Comparison of ENCODE assay signal across 19 cellular contexts in genomic region chr6:75488026-75488425, GRCh38. TPM values are rescaled to one million over a fixed set of nuclear protein-coding genes. Genes with fewer than 3 reads are reported as not detected.
DNase-seq lines count a peak whose midpoint lies in the region; TF ChIP-seq lines count a peak whose summit lies in the region.
"Had no signal": no experiment of that assay in that cellular context is flagged by ENCODE, and none has a peak within 500 bp of the region (broad histone marks: within the 10 kb centered on the region; RNA-seq: fewer than 3 reads in every experiment).

No MANE protein-coding gene starts in this region.

- H3K4me3 Mint-ChIP-seq in MCF 10A (ENCODE audit: unreplicated experiment) (no peak overlapping the region), neural progenitor cell (no peak overlapping the region)
- H3K4me3 Mint-ChIP-seq in CD8-positive, alpha-beta memory T cell, result no peak overlapping the region
- H3K4me3 Mint-ChIP-seq: activated CD4-positive, alpha-beta memory T cell treated with anti-CD3 and anti-CD28 coated beads, Interleukin-2, amount 10 ng/mL, durations not matched to agents 7 days and 5 days; immature natural killer cell; T-helper 2 cell treated with Interferon-gamma antibody and Interleukin-4, amounts not matched to agents 5 μg/mL and 100 μg/mL, for 36 hours had no signal

- H3K4me1 Mint-ChIP-seq in MCF 10A (ENCODE audit: insufficient read depth, unreplicated experiment) (peaks cover 5% of the 10 kb centered on the region), neural progenitor cell (peaks cover 29% of the 10 kb centered on the region)
- no peaks in the 10 kb centered on the region for H3K4me1 Mint-ChIP-seq in CD8-positive, alpha-beta memory T cell
- H3K4me1 Mint-ChIP-seq: activated CD4-positive, alpha-beta memory T cell treated with anti-CD3 and anti-CD28 coated beads, Interleukin-2, amount 10 ng/mL, durations not matched to agents 7 days and 5 days; immature natural killer cell had no signal

- H3K9ac ChIP-seq in mammary epithelial cell (ENCODE audit: insufficient read depth, low read length) (no peak overlapping the region), neural progenitor cell (no peak overlapping the region)

- 64% methylated on average over 1 of the region's 1 CpG for WGBS in mammary epithelial cell (ENCODE audit: low coverage, missing lambda C conversion rate)
- WGBS in ovary, 3 donors, result 6 to 30% (median 26%) methylated on average over 1 of the region's 1 CpG

- H3K4me3 ChIP-seq in mammary epithelial cell (replicated peaks in 1 of 3; ENCODE audit: insufficient read depth in 1 of 3, low read depth in 2 of 3, low read length in 3 of 3) (no peak overlapping the region), neural progenitor cell (no peak overlapping the region), ovary (no peak overlapping the region)
- no peak overlapping the region for H3K4me3 ChIP-seq in CD8-positive, alpha-beta memory T cell (ENCODE audit: low read length)
- H3K4me3 ChIP-seq: K562, Peyer's patch, suprapubic skin had no signal

- H4K20me1 ChIP-seq in mammary epithelial cell (ENCODE audit: insufficient read depth, low read length), result no peaks in the 10 kb centered on the region
- H4K20me1 ChIP-seq in neural progenitor cell (ENCODE audit: low read depth), result no peaks in the 10 kb centered on the region

- H3F3A ChIP-seq in neural progenitor cell (ENCODE audit: low read depth), result peaks cover 1% of the 10 kb centered on the region

- H3K4me2 ChIP-seq in mammary epithelial cell (ENCODE audit: insufficient read depth, low read depth, low read length) (no peak overlapping the region), neural progenitor cell (peak overlapping the region; percentile 8)

- H3K9me3 ChIP-seq in mammary epithelial cell (replicated peaks; ENCODE audit: insufficient read depth, low read length) (no peaks in the 10 kb centered on the region), neural progenitor cell (ENCODE audit: low read depth) (no peaks in the 10 kb centered on the region), ovary (no peaks in the 10 kb centered on the region)
- no peaks in the 10 kb centered on the region for H3K9me3 ChIP-seq in CD8-positive, alpha-beta memory T cell (ENCODE audit: low read length)
- H3K9me3 ChIP-seq: Peyer's patch, suprapubic skin had no signal

- intact Hi-C loops in MCF 10A (cut with micrococcal nuclease), result no loop called here
- intact Hi-C loops in mammary epithelial cell (cut with micrococcal nuclease), result no loop called here
- intact Hi-C loops in ovary (cut with DNase I), result no loop called here

- TF ChIP-seq CTCF in MCF 10A (IDR thresholded peaks at IDR 0.05; ENCODE audit: unreplicated experiment), result no peak
- TF ChIP-seq CTCF in mammary epithelial cell (conservative IDR thresholded peaks at IDR 0.05 in 1 of 2, IDR thresholded peaks at IDR 0.05 in 1 of 2; ENCODE audit: extremely low read depth in 1 of 2, insufficient read depth in 1 of 2, low read depth in 1 of 2, low read length in 2 of 2), result no peak
- no peak for TF ChIP-seq CTCF in neural progenitor cell (IDR thresholded peaks at IDR 0.05)
- TF ChIP-seq CTCF in ovary (IDR thresholded peaks at IDR 0.05), result no peak

- in situ Hi-C loops in mammary epithelial cell (cut with MboI; ENCODE audit: low sequenced_read_pairs in 2 of 2), result no loop called here

- H3K36me3 ChIP-seq in mammary epithelial cell (ENCODE audit: insufficient read depth, low read length) (no peaks in the 10 kb centered on the region), neural progenitor cell (no peaks in the 10 kb centered on the region), ovary (no peaks in the 10 kb centered on the region)
- no peaks in the 10 kb centered on the region for H3K36me3 ChIP-seq in CD8-positive, alpha-beta memory T cell (ENCODE audit: insufficient read depth, low read length)
- H3K36me3 ChIP-seq: Peyer's patch, suprapubic skin had no signal

- no peak overlapping the region for H3K27ac ChIP-seq in mammary epithelial cell (ENCODE audit: insufficient read depth, low read depth, low read length)
- H3K27ac ChIP-seq in neural progenitor cell, result no peak overlapping the region
- no peak overlapping the region for H3K27ac ChIP-seq in ovary
- H3K27ac ChIP-seq in CD8-positive, alpha-beta memory T cell (ENCODE audit: low read depth, low read length), result no peak overlapping the region
- H3K27ac ChIP-seq: suprapubic skin had no signal

- no peaks in the 10 kb centered on the region for H3K79me2 ChIP-seq in mammary epithelial cell (ENCODE audit: insufficient read depth, low read length)
- no peaks in the 10 kb centered on the region for H3K79me2 ChIP-seq in neural progenitor cell (ENCODE audit: low read depth)

- dilution Hi-C loops in mammary epithelial cell (cut with HindIII; ENCODE audit: low sequenced_read_pairs), result no loop called here

- DNase-seq in MCF 10A (ENCODE audit: unreplicated experiment) (peak; percentile 13), mammary epithelial cell (no peak), fibroblast of the conjunctiva (ENCODE audit: low read depth) (peak; percentile 22), neural progenitor cell (ENCODE audit: low spot score) (no peak), ovary (no peak), retina (no peak), NCI-H1694 treated with DMSO at 0.1 percent for 48 hours (lab: John Stamatoyannopoulos, UW) (no peak)
- no peak for DNase-seq in CD8-positive, alpha-beta memory T cell
- DNase-seq: activated CD4-positive, alpha-beta memory T cell treated with anti-CD3 and anti-CD28 coated beads, Interleukin-2, amount 10 ng/mL, durations not matched to agents 7 days and 5 days; activated effector memory CD4-positive, alpha-beta T cell treated with anti-CD3 and anti-CD28 coated beads, Interleukin-2, amount 50 U/mL, for 16 hours; central memory CD4-positive, alpha-beta T cell; erythroblast; immature natural killer cell; NCI-H187; NCI-H524 treated with DMSO at 0.1 percent for 48 hours; Peyer's patch had no signal

- TF ChIP-seq POLR2A in ovary (IDR thresholded peaks at IDR 0.05), result no peak

- H3K36me3 Mint-ChIP-seq in MCF 10A (ENCODE audit: insufficient read depth, unreplicated experiment), result no peaks in the 10 kb centered on the region
- H3K36me3 Mint-ChIP-seq in neural progenitor cell, result no peaks in the 10 kb centered on the region
- no peaks in the 10 kb centered on the region for H3K36me3 Mint-ChIP-seq in CD8-positive, alpha-beta memory T cell
- H3K36me3 Mint-ChIP-seq: immature natural killer cell had no signal

- H3K27me3 ChIP-seq in mammary epithelial cell (ENCODE audit: insufficient read depth, low read length) (peaks cover 2% of the 10 kb centered on the region), neural progenitor cell (no peaks in the 10 kb centered on the region), ovary (no peaks in the 10 kb centered on the region)
- H3K27me3 ChIP-seq in CD8-positive, alpha-beta memory T cell (ENCODE audit: insufficient read depth, low read length, poor library complexity, severe bottlenecking), result no peaks in the 10 kb centered on the region
- H3K27me3 ChIP-seq: Peyer's patch, suprapubic skin had no signal

- TF ChIP-seq EP300 in ovary (IDR thresholded peaks at IDR 0.05), result no peak

- CTCF ChIA-PET in MCF 10A (lab: Yijun Ruan, JAX), result interaction anchor here (0.6 to 0.7 kb wide), 3 partner anchors 10 to 16 kb away, joined by 3 to 4 read pairs (median 3); no protein-coding TSS in a partner anchor
- CTCF ChIA-PET in mammary epithelial cell (lab: Charles Lee; ENCODE audit: low non-redundant PET), result no interaction called here
- CTCF ChIA-PET in CD8-positive, alpha-beta memory T cell (lab: Charles Lee), result no interaction called here

- BruUV-seq in MCF 10A (replicated peaks; lab: Mats Ljungman, UMichigan) (no TSS peak), mammary epithelial cell (replicated peaks; lab: Mats Ljungman, UMichigan) (no TSS peak)

- no peaks in the 10 kb centered on the region for H3K4me1 ChIP-seq in mammary epithelial cell (ENCODE audit: insufficient read depth, low read length)
- peaks cover 24% of the 10 kb centered on the region for H3K4me1 ChIP-seq in neural progenitor cell
- H3K4me1 ChIP-seq in ovary (ENCODE audit: insufficient read depth), result no peaks in the 10 kb centered on the region
- no peaks in the 10 kb centered on the region for H3K4me1 ChIP-seq in CD8-positive, alpha-beta memory T cell (ENCODE audit: insufficient read depth, low read length)
- H3K4me1 ChIP-seq: Peyer's patch had no signal

- H2AFZ ChIP-seq in mammary epithelial cell (ENCODE audit: low read depth, low read length) (no peak overlapping the region), neural progenitor cell (replicated peaks) (no peak overlapping the region)

- no peaks in the 10 kb centered on the region for H3K27me3 Mint-ChIP-seq in MCF 10A (ENCODE audit: insufficient read depth, unreplicated experiment)
- H3K27me3 Mint-ChIP-seq in neural progenitor cell (ENCODE audit: insufficient read depth, low read depth), result no peaks in the 10 kb centered on the region
- H3K27me3 Mint-ChIP-seq in CD8-positive, alpha-beta memory T cell, result peaks cover 4 to 41% of the 10 kb centered on the region in 2 donors

- POLR2A ChIA-PET in MCF 10A (lab: Yijun Ruan, JAX), result interaction anchor here (0.6 to 2.2 kb wide), 5 partner anchors 28 to 245 kb away, joined by 4 to 5 read pairs (median 4); partner anchors contain the start of genes COX7A2 and TMEM30A
- POLR2A ChIA-PET in CD8-positive, alpha-beta memory T cell (lab: Charles Lee), result no interaction called here

- H3K9me3 Mint-ChIP-seq in MCF 10A (ENCODE audit: unreplicated experiment) (no peaks in the 10 kb centered on the region), neural progenitor cell (no peaks in the 10 kb centered on the region)
- H3K9me3 Mint-ChIP-seq in CD8-positive, alpha-beta memory T cell, result no peaks in the 10 kb centered on the region
- H3K9me3 Mint-ChIP-seq: activated CD4-positive, alpha-beta memory T cell treated with anti-CD3 and anti-CD28 coated beads, Interleukin-2, amount 10 ng/mL, durations not matched to agents 7 days and 5 days; immature natural killer cell; T-helper 2 cell treated with Interferon-gamma antibody and Interleukin-4, amounts not matched to agents 5 μg/mL and 100 μg/mL, for 36 hours had no signal

- H3K27ac Mint-ChIP-seq in MCF 10A (ENCODE audit: low read depth, unreplicated experiment) (no peak overlapping the region), neural progenitor cell (peak overlapping the region; percentile 1)
- H3K27ac Mint-ChIP-seq in CD8-positive, alpha-beta memory T cell, result no peak overlapping the region
- H3K27ac Mint-ChIP-seq: activated CD4-positive, alpha-beta memory T cell treated with anti-CD3 and anti-CD28 coated beads, Interleukin-2, amount 10 ng/mL, durations not matched to agents 7 days and 5 days; immature natural killer cell; T-helper 2 cell treated with Interferon-gamma antibody and Interleukin-4, amounts not matched to agents 5 μg/mL and 100 μg/mL, for 36 hours had no signal

RNA-seq across cellular contexts. Expression of gene FILIP1, which starts 5.6 kb away (rescaled TPM):
- total RNA-seq in MCF 10A (2022), result 0.14 and 0.32 TPM in 2 replicates
- under 1 TPM in 1 of 2 donors, not detected in 1; under 0.01 TPM for total RNA-seq in mammary epithelial cell
- polyA plus RNA-seq in mammary epithelial cell, result not detected
- not detected for polyA minus RNA-seq in mammary epithelial cell
- total RNA-seq in neural progenitor cell (ENCODE audit: low replicate concordance), result 17.8 and 22.6 TPM in 2 replicates
- 1 to 10 TPM; 1.1 to 7.1 (median 2.7) TPM for total RNA-seq in ovary
- polyA plus RNA-seq in ovary, result 1 to 10 TPM; 1.7 to 6.9 TPM
- total RNA-seq in CD8-positive, alpha-beta memory T cell, result not detected
- not detected for polyA plus RNA-seq in CD8-positive, alpha-beta memory T cell
- total RNA-seq: activated CD4-positive, alpha-beta memory T cell treated with anti-CD3 and anti-CD28 coated beads, Interleukin-2, amount 10 ng/mL, durations not matched to agents 7 days and 5 days had no signal
- polyA plus RNA-seq: immature natural killer cell had no signal

Comparison
In these comparisons a context has a peak if more than half of its experiments do, and no peak if none do; other contexts are left out.
1. DNase-seq: peak in MCF 10A (single experiment) and fibroblast of the conjunctiva (single experiment); none in mammary epithelial cell (single experiment), neural progenitor cell (single experiment), ovary (0 of 5), CD8-positive, alpha-beta memory T cell (0 of 5), retina (single experiment) and NCI-H1694 treated with DMSO at 0.1 percent for 48 hours (single experiment).